ENCODE assay signal across 23 cellular contexts in genomic region chr6:138576303-138576702, GRCh38.
A peak's percentile ranks its signal among the peaks of the same experiment; 100 is the strongest.
DNase-seq lines count a peak whose midpoint lies in the region; ATAC-seq and TF ChIP-seq lines count a peak whose summit lies in the region.
"Had no signal": no experiment of that assay in that cellular context is flagged by ENCODE, and none has a peak within 500 bp of the region (broad histone marks: within the 10 kb centered on the region; RNA-seq: fewer than 3 reads in every experiment).

No MANE protein-coding gene starts in this region.

- no peaks in the 10 kb centered on the region for H3K27me3 Mint-ChIP-seq in neural crest cell (ENCODE audit: low read depth)

- H3K36me3 ChIP-seq in stomach: no peaks in the 10 kb centered on the region
- H3K36me3 ChIP-seq: esophagus muscularis mucosa, gastroesophageal sphincter had no signal

- peaks cover 48% of the 10 kb centered on the region for H3K4me1 Mint-ChIP-seq in neural crest cell

- CTCF ChIA-PET in HEK293T (lab: Yijun Ruan, JAX): no interaction called here

- TF ChIP-seq POLR2A in stomach (IDR thresholded peaks at IDR 0.05): no peak

- H3K36me3 Mint-ChIP-seq in neural crest cell (ENCODE audit: low read depth): no peaks in the 10 kb centered on the region
- H3K36me3 Mint-ChIP-seq: naive thymus-derived CD4-positive, alpha-beta T cell had no signal

- no peak for TF ChIP-seq EP300 in stomach (IDR thresholded peaks at IDR 0.05)

- intact Hi-C loops in stomach (cut with DNase I; ENCODE audit: low total_unique reads): no loop called here

- no peaks in the 10 kb centered on the region for H3K27me3 ChIP-seq in stomach
- H3K27me3 ChIP-seq: esophagus muscularis mucosa had no signal

- peaks cover 0 to 18% (median 9%) of the 10 kb centered on the region in 4 donors for H3K4me1 ChIP-seq in stomach

- H3K27ac Mint-ChIP-seq in neural crest cell (ENCODE audit: unreplicated experiment): peak overlapping the region; percentile 8
- H3K27ac Mint-ChIP-seq: naive thymus-derived CD4-positive, alpha-beta T cell had no signal

- H3K4me3 Mint-ChIP-seq in neural crest cell: peak overlapping the region; percentile 82
- H3K4me3 Mint-ChIP-seq: naive thymus-derived CD4-positive, alpha-beta T cell had no signal

- H3K9me3 Mint-ChIP-seq in neural crest cell: no peaks in the 10 kb centered on the region
- H3K9me3 Mint-ChIP-seq: naive thymus-derived CD4-positive, alpha-beta T cell had no signal

- H3K27ac ChIP-seq in stomach: no peak overlapping the region
- H3K27ac ChIP-seq: esophagus muscularis mucosa, gastroesophageal sphincter had no signal

- ATAC-seq in HG03280 (IDR thresholded peaks at IDR 0.05; ENCODE audit: unreplicated experiment): no peak
- ATAC-seq: gastroesophageal sphincter; left cardiac atrium; naive thymus-derived CD4-positive, alpha-beta T cell had no signal

- 80 to 82% (median 80%) methylated on average over 6 of the region's 6 CpGs for WGBS in stomach, 5 donors

- DNase-seq in HEK293T (ENCODE audit: extremely low spot score) (no peak), NCI-H1417 treated with DMSO at 0.1 percent for 48 hours (lab: John Stamatoyannopoulos, UW) (peak; percentile 94), NCI-H69 (lab: John Stamatoyannopoulos, UW) (peak; percentile 98), neural crest cell (ENCODE audit: low read depth, low spot score) (no peak), stomach (no peak)
- no peak for DNase-seq in NK-92 treated with Interleukin-12 subunit alpha and Interleukin-12 subunit beta, amount 100 ng/mL, for 24 hours (lab: John Stamatoyannopoulos, UW)
- DNase-seq: activated CD4-positive, alpha-beta T cell treated with anti-CD3 and anti-CD28 coated beads, Interleukin-2, amount 50 U/mL, for 48 hours; AML-193; anterior cingulate cortex; Calu3; central memory CD4-positive, alpha-beta T cell; GDM1; H7; left cardiac atrium; mesenchymal stem cell; naive thymus-derived CD4-positive, alpha-beta T cell; stimulated activated naive CD4-positive, alpha-beta T cell treated with Interleukin-2 at 50 U/mL for 16 hours; T-helper 1 cell; trophoblast cell had no signal

- POLR2A ChIA-PET in HEK293T (lab: Yijun Ruan, JAX): interaction anchor here (1.1 to 1.7 kb wide), 2 partner anchors 196 to 197 kb away, joined by 3 to 7 read pairs; partner anchors contain the start of gene CCDC28A

- H3K9me3 ChIP-seq in stomach: no peaks in the 10 kb centered on the region
- H3K9me3 ChIP-seq: esophagus muscularis mucosa, gastroesophageal sphincter had no signal

- TF ChIP-seq CTCF in neural crest cell (conservative IDR thresholded peaks at IDR 0.05): no peak
- no peak for TF ChIP-seq CTCF in stomach (IDR thresholded peaks at IDR 0.05)

- no peak overlapping the region for H3K4me3 ChIP-seq in stomach
- H3K4me3 ChIP-seq: esophagus muscularis mucosa, gastroesophageal sphincter, GM12878 had no signal

TF ChIP-seq in HEK293T, 16 proteins besides CTCF, POLR2A, EP300 and RAD21:
- TF ChIP-seq ELF4 (IDR thresholded peaks at IDR 0.05): no peak
- TF ChIP-seq L3MBTL2 (conservative IDR thresholded peaks at IDR 0.05): 0 out of 2 replicates have a peak, but pooled peaks have one; percentile 29
- TF ChIP-seq PKNOX1 (IDR thresholded peaks at IDR 0.05): peak; percentile 77
TF ChIP-seq in HEK293T: peak in this region for 2.

Comparison
In these comparisons a context has a peak if more than half of its experiments do, and no peak if none do; other contexts are left out.
1. DNase-seq: peak in NCI-H1417 treated with DMSO at 0.1 percent for 48 hours (single experiment) and NCI-H69 (single experiment); none in HEK293T (single experiment), neural crest cell (single experiment), NK-92 treated with Interleukin-12 subunit alpha and Interleukin-12 subunit beta, amount 100 ng/mL, for 24 hours (single experiment) and stomach (single experiment).